12 cellular contexts compared by ENCODE assay signal in genomic region chr20:45919951-45920794, GRCh38. TPM values are rescaled to one million over a fixed set of nuclear protein-coding genes. Genes with fewer than 3 reads are reported as not detected.
DNase-seq lines count a peak whose midpoint lies in the region; ATAC-seq and TF ChIP-seq lines count a peak whose summit lies in the region.
"Had no signal": no experiment of that assay in that cellular context is flagged by ENCODE, and none has a peak within 500 bp of the region (broad histone marks: within the 10 kb centered on the region; RNA-seq: fewer than 3 reads in every experiment).

No MANE protein-coding gene starts in this region.

- H3K36me3 Mint-ChIP-seq in CD4-positive, alpha-beta memory T cell = no peaks in the 10 kb centered on the region
- no peaks in the 10 kb centered on the region for H3K36me3 Mint-ChIP-seq in activated naive CD4-positive, alpha-beta T cell treated with anti-CD3 and anti-CD28 coated beads, Interleukin-2, amount 10 ng/mL, durations not matched to agents 7 days and 5 days
- H3K36me3 Mint-ChIP-seq: WTC11 had no signal

- H3K9me3 ChIP-seq in Peyer's patch = no peaks in the 10 kb centered on the region
- H3K9me3 ChIP-seq in CD4-positive, alpha-beta memory T cell (ENCODE audit: control insufficient read depth in 1 of 2, low read length in 2 of 2) = no peaks in the 10 kb centered on the region

- ATAC-seq in HG03342 (IDR thresholded peaks at IDR 0.05; ENCODE audit: unreplicated experiment) = no peak
- ATAC-seq: Panc1, WTC11 had no signal

- peaks cover 0 to 46% (median 0%) of the 10 kb centered on the region in 4 donors for H3K4me1 ChIP-seq in Peyer's patch
- H3K4me1 ChIP-seq in CD4-positive, alpha-beta memory T cell (ENCODE audit: insufficient read depth, low read length) = peaks cover 4% of the 10 kb centered on the region

- H3K27ac ChIP-seq in Peyer's patch (peak overlapping the region; percentile 49 to 70 (median 56)), cingulate gyrus (ENCODE audit: low read depth, low read length) (peak overlapping the region; percentile 55)
- H3K27ac ChIP-seq in CD4-positive, alpha-beta memory T cell (ENCODE audit: low read depth, low read length) = no peak overlapping the region

- no peak for TF ChIP-seq POLR2A in Peyer's patch (IDR thresholded peaks at IDR 0.05)

- DNase-seq in Peyer's patch = no peak
- DNase-seq in left kidney (ENCODE audit: low read depth, low spot score) = peak; percentile 36
- DNase-seq in smooth muscle cell of the brain vasculature (ENCODE audit: low read depth, low spot score) = peak; percentile 75
- no peak for DNase-seq in NCI-H2196 treated with DMSO at 0.1 percent for 48 hours (lab: John Stamatoyannopoulos, UW; ENCODE audit: unreplicated experiment)
- no peak for DNase-seq in CD4-positive, alpha-beta memory T cell
- no peak for DNase-seq in activated naive CD4-positive, alpha-beta T cell treated with anti-CD3 and anti-CD28 coated beads, Interleukin-2, amount 10 ng/mL, durations not matched to agents 7 days and 5 days
- DNase-seq: NCI-H2029 treated with DMSO at 0.1 percent for 48 hours, occipital lobe had no signal

- no peaks in the 10 kb centered on the region for H3K36me3 ChIP-seq in Peyer's patch
- H3K36me3 ChIP-seq in CD4-positive, alpha-beta memory T cell (ENCODE audit: insufficient read depth, low read length) = no peaks in the 10 kb centered on the region

- peaks cover 0 to 3% (median 0%) of the 10 kb centered on the region in 4 donors for H3K4me1 Mint-ChIP-seq in CD4-positive, alpha-beta memory T cell
- no peaks in the 10 kb centered on the region for H3K4me1 Mint-ChIP-seq in activated naive CD4-positive, alpha-beta T cell treated with anti-CD3 and anti-CD28 coated beads, Interleukin-2, amount 10 ng/mL, durations not matched to agents 7 days and 5 days

- intact Hi-C loops in CD4-positive, alpha-beta memory T cell (cut with micrococcal nuclease) = no loop called here

- CTCF ChIA-PET in CD4-positive, alpha-beta memory T cell (lab: Charles Lee; ENCODE audit: partially characterized antibody) = interaction anchor here (1.3 to 1.5 kb wide), 2 partner anchors 14 to 121 kb away, joined by 3 to 5 read pairs; partner anchors contain the start of gene PCIF1
- CTCF ChIA-PET in activated naive CD4-positive, alpha-beta T cell treated with anti-CD3 and anti-CD28 coated beads, Interleukin-2, amount 10 ng/mL, durations not matched to agents 7 days and 5 days (lab: Charles Lee) = interaction anchor here (0.7 kb wide), 1 partner anchor 96 kb away, joined by 3 read pairs; no protein-coding TSS in a partner anchor

- no peaks in the 10 kb centered on the region for H3K27me3 ChIP-seq in Peyer's patch
- H3K27me3 ChIP-seq in CD4-positive, alpha-beta memory T cell (ENCODE audit: insufficient read depth, low read length) = peaks cover 12% of the 10 kb centered on the region

- H3K9me3 Mint-ChIP-seq in CD4-positive, alpha-beta memory T cell = no peaks in the 10 kb centered on the region
- no peaks in the 10 kb centered on the region for H3K9me3 Mint-ChIP-seq in activated naive CD4-positive, alpha-beta T cell treated with anti-CD3 and anti-CD28 coated beads, Interleukin-2, amount 10 ng/mL, durations not matched to agents 7 days and 5 days
- H3K9me3 Mint-ChIP-seq: WTC11 had no signal

- TF ChIP-seq CTCF in Peyer's patch (IDR thresholded peaks at IDR 0.05) = no peak

- peaks cover 17 to 24% of the 10 kb centered on the region in 2 donors for H3K27me3 Mint-ChIP-seq in CD4-positive, alpha-beta memory T cell
- H3K27me3 Mint-ChIP-seq in activated naive CD4-positive, alpha-beta T cell treated with anti-CD3 and anti-CD28 coated beads, Interleukin-2, amount 10 ng/mL, durations not matched to agents 7 days and 5 days = peaks cover 73% of the 10 kb centered on the region

- no peak overlapping the region for H3K4me3 Mint-ChIP-seq in CD4-positive, alpha-beta memory T cell
- H3K4me3 Mint-ChIP-seq in activated naive CD4-positive, alpha-beta T cell treated with anti-CD3 and anti-CD28 coated beads, Interleukin-2, amount 10 ng/mL, durations not matched to agents 7 days and 5 days = no peak overlapping the region
- H3K4me3 Mint-ChIP-seq: WTC11 had no signal

- POLR2A ChIA-PET in CD4-positive, alpha-beta memory T cell (lab: Charles Lee; ENCODE audit: partially characterized antibody) = interaction anchor here (1.5 kb wide), 1 partner anchor 15 kb away, joined by 5 read pairs; the partner anchor contains the start of gene PCIF1

- no peak overlapping the region for H3K4me3 ChIP-seq in Peyer's patch
- no peak overlapping the region for H3K4me3 ChIP-seq in CD4-positive, alpha-beta memory T cell (ENCODE audit: low read length in 2 of 2)

- H3K27ac Mint-ChIP-seq in CD4-positive, alpha-beta memory T cell = peak overlapping the region in 1 of 7 donors; percentile 6
- no peak overlapping the region for H3K27ac Mint-ChIP-seq in activated naive CD4-positive, alpha-beta T cell treated with anti-CD3 and anti-CD28 coated beads, Interleukin-2, amount 10 ng/mL, durations not matched to agents 7 days and 5 days
- H3K27ac Mint-ChIP-seq: WTC11 had no signal

RNA-seq across cellular contexts. Expression of gene PLTP, which starts 8.2 kb away (rescaled TPM):
- total RNA-seq in Peyer's patch = 10 to 100 TPM; 25.0 to 99.3 (median 35.7) TPM
- total RNA-seq in CD4-positive, alpha-beta memory T cell = under 1 TPM in 1 of 2 experiments, not detected in 1; 0.19 TPM
- polyA plus RNA-seq in CD4-positive, alpha-beta memory T cell = under 1 TPM; 0.29 to 0.69 TPM

RNA-seq across cellular contexts. Expression of gene PCIF1, which starts 14.3 kb away (rescaled TPM):
- 10 to 100 TPM; 25.0 to 53.2 (median 44.9) TPM for total RNA-seq in Peyer's patch
- 10 to 100 TPM; 63.1 to 69.4 TPM for total RNA-seq in CD4-positive, alpha-beta memory T cell
- polyA plus RNA-seq in CD4-positive, alpha-beta memory T cell = 10 to 100 TPM; 70.9 to 83.4 TPM

RNA-seq across cellular contexts. Expression of gene CTSA, which starts 29.0 kb away (rescaled TPM):
- total RNA-seq in Peyer's patch = 100 to 1,000 TPM in 3 of 4 donors, 10 to 100 TPM in 1; 85.0 to 602 (median 258) TPM
- 100 to 1,000 TPM; 102 to 103 TPM for total RNA-seq in CD4-positive, alpha-beta memory T cell
- polyA plus RNA-seq in CD4-positive, alpha-beta memory T cell = 100 to 1,000 TPM; 143 to 165 TPM

RNA-seq across cellular contexts. Expression of gene NEURL2, which starts 29.2 kb away (rescaled TPM):
- total RNA-seq in Peyer's patch = 10 to 100 TPM in 3 of 4 donors, 1 to 10 TPM in 1; 3.3 to 27.6 (median 23.9) TPM
- total RNA-seq in CD4-positive, alpha-beta memory T cell = 1 to 10 TPM; 5.5 to 5.6 TPM
- polyA plus RNA-seq in CD4-positive, alpha-beta memory T cell = under 1 TPM; 0.29 to 0.75 TPM

RNA-seq across cellular contexts. Expression of gene SPATA25, which starts 32.8 kb away (rescaled TPM):
- total RNA-seq in Peyer's patch = 10 to 100 TPM in 3 of 4 donors, 1 to 10 TPM in 1; 5.8 to 35.2 (median 19.5) TPM
- total RNA-seq in CD4-positive, alpha-beta memory T cell = 1 to 10 TPM; 2.8 to 4.7 TPM
- under 1 TPM in 1 of 2 donors, not detected in 1; 0.38 TPM for polyA plus RNA-seq in CD4-positive, alpha-beta memory T cell

Comparison
In these comparisons a context has a peak if more than half of its experiments do, and no peak if none do; other contexts are left out.
1. DNase-seq: peak in left kidney (single experiment) and smooth muscle cell of the brain vasculature (single experiment); none in Peyer's patch (0 of 3), NCI-H2196 treated with DMSO at 0.1 percent for 48 hours (single experiment), CD4-positive, alpha-beta memory T cell (0 of 5) and activated naive CD4-positive, alpha-beta T cell treated with anti-CD3 and anti-CD28 coated beads, Interleukin-2, amount 10 ng/mL, durations not matched to agents 7 days and 5 days (single experiment).
2. RNA of gene PLTP, which starts 8.2 kb away (total RNA-seq): 25.0 to 99.3 TPM in Peyer's patch; 0.19 TPM in CD4-positive, alpha-beta memory T cell; every median in the first group is over 10 times any median in the second.